4 cellular contexts compared by ENCODE assay signal in genomic region chr2:154518872-154519271, GRCh38.
TF ChIP-seq lines count a peak whose summit lies in the region.

No MANE protein-coding gene starts in this region.

TF ChIP-seq in HepG2, 621 proteins besides CTCF, POLR2A, EP300 and RAD21:
- TF ChIP-seq ZNF20 (CRISPR knock-in tag; IDR thresholded peaks at IDR 0.05), result no peak
- no peak for TF ChIP-seq MLLT10 (CRISPR knock-in tag; IDR thresholded peaks at IDR 0.05)
- TF ChIP-seq MAFK (conservative IDR thresholded peaks at IDR 0.05 in 1 of 2, IDR thresholded peaks at IDR 0.05 in 1 of 2; ENCODE audit: low read length in 2 of 2), result peak; percentile 84 to 94
- peak; percentile 88 for TF ChIP-seq MAFF (IDR thresholded peaks at IDR 0.05; ENCODE audit: low read depth, low read length)
- no peak for TF ChIP-seq ZNF740 (CRISPR knock-in tag; IDR thresholded peaks at IDR 0.05)
- no peak for TF ChIP-seq TBL1XR1 (IDR thresholded peaks at IDR 0.05; ENCODE audit: borderline replicate concordance, low read length, partially characterized antibody)
- TF ChIP-seq ZNF770 (CRISPR knock-in tag; IDR thresholded peaks at IDR 0.05), result no peak

TF ChIP-seq in A549, 52 proteins besides CTCF, POLR2A, EP300 and RAD21:
- TF ChIP-seq MAFK (IDR thresholded peaks at IDR 0.05; ENCODE audit: partially characterized antibody), result peak; percentile 80
- no peak for TF ChIP-seq EHF (CRISPR knock-in tag; IDR thresholded peaks at IDR 0.05)
- no peak for TF ChIP-seq KDM1A (IDR thresholded peaks at IDR 0.05; ENCODE audit: low read depth)
- no peak for TF ChIP-seq ATOH8 (CRISPR knock-in tag; IDR thresholded peaks at IDR 0.05; ENCODE audit: low read depth)
TF ChIP-seq in A549: peak in this region for 1.

TF ChIP-seq in IMR-90, 13 proteins besides CTCF, POLR2A, EP300 and RAD21:
- TF ChIP-seq CHD1 (IDR thresholded peaks at IDR 0.05; ENCODE audit: low read depth, low read length), result no peak
- TF ChIP-seq MAFK (IDR thresholded peaks at IDR 0.05; ENCODE audit: low read depth, low read length), result peak; percentile 82

TF ChIP-seq in K562, 482 proteins besides CTCF, POLR2A, EP300 and RAD21:
- TF ChIP-seq RBM39 (optimal IDR thresholded peaks at IDR 0.05; ENCODE audit: low read depth, low read length) (no peak), ZNF830 (CRISPR knock-in tag; IDR thresholded peaks at IDR 0.05) (no peak), MAFF (IDR thresholded peaks at IDR 0.05; ENCODE audit: low read length) (peak; percentile 46; the same call in 1 of the 2 replicates), ZNF316 (IDR thresholded peaks at IDR 0.05) (peak; percentile 55; the same call in 1 of the 2 replicates), MAFK (IDR thresholded peaks at IDR 0.05; ENCODE audit: low read length) (peak; percentile 40; the same call in 1 of the 2 replicates), C11orf30 (IDR thresholded peaks at IDR 0.05; ENCODE audit: low read depth) (peak; percentile 14; the same call in 1 of the 2 replicates), KAT8 (IDR thresholded peaks at IDR 0.05; ENCODE audit: low read depth) (no peak), ZNF140 (CRISPR knock-in tag; IDR thresholded peaks at IDR 0.05) (no peak)
